ENCODE assay signal across 7 cellular contexts in genomic region chr1:25922633-25923567, GRCh38. TPM values are rescaled to one million over a fixed set of nuclear protein-coding genes. Genes with fewer than 3 reads are reported as not detected.
DNase-seq lines count a peak whose midpoint lies in the region; ATAC-seq and TF ChIP-seq lines count a peak whose summit lies in the region.

No MANE protein-coding gene starts in this region.

- H3K9me3 Mint-ChIP-seq in activated naive CD4-positive, alpha-beta T cell treated with anti-CD3 and anti-CD28 coated beads, Interleukin-2, amount 50 U/mL, for 24 hours: no peaks in the 10 kb centered on the region

- peak overlapping the region; percentile 85 for H3K4me3 Mint-ChIP-seq in activated naive CD4-positive, alpha-beta T cell treated with anti-CD3 and anti-CD28 coated beads, Interleukin-2, amount 50 U/mL, for 24 hours

- H3K4me1 ChIP-seq in aorta (ENCODE audit: control insufficient read depth in 1 of 2, insufficient read depth in 2 of 2, low read length in 2 of 2): no peaks in the 10 kb centered on the region

- no peaks in the 10 kb centered on the region for H3K9me3 ChIP-seq in aorta (ENCODE audit: control insufficient read depth, low read length)

- H3K27me3 ChIP-seq in aorta (ENCODE audit: control insufficient read depth in 1 of 2, insufficient read depth in 2 of 2, low read length in 1 of 2): no peaks in the 10 kb centered on the region

- peaks cover 48% of the 10 kb centered on the region for H3K4me1 Mint-ChIP-seq in activated naive CD4-positive, alpha-beta T cell treated with anti-CD3 and anti-CD28 coated beads, Interleukin-2, amount 50 U/mL, for 24 hours

- 1% methylated on average over 69 of the region's 69 CpGs for WGBS in aorta, 2 donors

- H3K27ac ChIP-seq in aorta (ENCODE audit: low read depth in 1 of 2, low read length in 2 of 2): peak overlapping the region; percentile 5 to 13

- DNase-seq in GM20000 (ENCODE audit: low spot score) (peak; percentile 50), OCI-M1 (lab: John Stamatoyannopoulos, UW) (peak; percentile 55), Right ventricle myocardium superior (peak; percentile 66), nucleus accumbens (lab: John Stamatoyannopoulos, UW) (peak in 51 of 56 donors; percentile 15 to 87 (median 66)), aorta (peak; percentile 72 to 84)

- ATAC-seq in Right ventricle myocardium superior (ENCODE audit: poor library complexity) (peak; percentile 75), aorta (ENCODE audit: low FRiP score) (peak; percentile 77), HG03442 (IDR thresholded peaks at IDR 0.05; ENCODE audit: unreplicated experiment) (no peak)

- H3K27me3 Mint-ChIP-seq in activated naive CD4-positive, alpha-beta T cell treated with anti-CD3 and anti-CD28 coated beads, Interleukin-2, amount 50 U/mL, for 24 hours: no peaks in the 10 kb centered on the region

- H3K36me3 ChIP-seq in aorta (ENCODE audit: control insufficient read depth in 1 of 2, insufficient read depth in 2 of 2, low read length in 1 of 2): no peaks in the 10 kb centered on the region

- no peak for TF ChIP-seq CTCF in GM20000 (IDR thresholded peaks at IDR 0.05; ENCODE audit: extremely low read depth, missing control alignments)

- peak overlapping the region; percentile 70 for H3K27ac Mint-ChIP-seq in activated naive CD4-positive, alpha-beta T cell treated with anti-CD3 and anti-CD28 coated beads, Interleukin-2, amount 50 U/mL, for 24 hours

- peak overlapping the region; percentile 5 to 29 for H3K4me3 ChIP-seq in aorta (ENCODE audit: low read length in 2 of 2)

- intact Hi-C loops in Right ventricle myocardium superior (cut with DNase I): no loop called here
- intact Hi-C loops in aorta (cut with DNase I): loop anchor here in 1 of 2 donors (2.0 kb wide), 1 partner anchor 16 kb away; the partner anchor contains the start of gene STMN1

- H3K36me3 Mint-ChIP-seq in activated naive CD4-positive, alpha-beta T cell treated with anti-CD3 and anti-CD28 coated beads, Interleukin-2, amount 50 U/mL, for 24 hours: no peaks in the 10 kb centered on the region

RNA-seq across cellular contexts. Expression of gene STMN1, which starts 16.7 kb away (rescaled TPM):
- total RNA-seq in Right ventricle myocardium superior: 24.2 TPM
- total RNA-seq in aorta: 10 to 100 TPM; 34.5 to 37.6 TPM
- 10 to 100 TPM; 28.2 to 56.1 TPM for polyA plus RNA-seq in aorta

RNA-seq across cellular contexts. Expression of gene PAQR7, which starts 47.4 kb away (rescaled TPM):
- total RNA-seq in Right ventricle myocardium superior: 2.2 TPM
- total RNA-seq in aorta: 10 to 100 TPM in 1 of 2 donors, 1 to 10 TPM in 1; 6.4 to 11.3 TPM
- polyA plus RNA-seq in aorta: 1 to 10 TPM; 7.9 to 8.5 TPM
